In the genomic region with DNA sequence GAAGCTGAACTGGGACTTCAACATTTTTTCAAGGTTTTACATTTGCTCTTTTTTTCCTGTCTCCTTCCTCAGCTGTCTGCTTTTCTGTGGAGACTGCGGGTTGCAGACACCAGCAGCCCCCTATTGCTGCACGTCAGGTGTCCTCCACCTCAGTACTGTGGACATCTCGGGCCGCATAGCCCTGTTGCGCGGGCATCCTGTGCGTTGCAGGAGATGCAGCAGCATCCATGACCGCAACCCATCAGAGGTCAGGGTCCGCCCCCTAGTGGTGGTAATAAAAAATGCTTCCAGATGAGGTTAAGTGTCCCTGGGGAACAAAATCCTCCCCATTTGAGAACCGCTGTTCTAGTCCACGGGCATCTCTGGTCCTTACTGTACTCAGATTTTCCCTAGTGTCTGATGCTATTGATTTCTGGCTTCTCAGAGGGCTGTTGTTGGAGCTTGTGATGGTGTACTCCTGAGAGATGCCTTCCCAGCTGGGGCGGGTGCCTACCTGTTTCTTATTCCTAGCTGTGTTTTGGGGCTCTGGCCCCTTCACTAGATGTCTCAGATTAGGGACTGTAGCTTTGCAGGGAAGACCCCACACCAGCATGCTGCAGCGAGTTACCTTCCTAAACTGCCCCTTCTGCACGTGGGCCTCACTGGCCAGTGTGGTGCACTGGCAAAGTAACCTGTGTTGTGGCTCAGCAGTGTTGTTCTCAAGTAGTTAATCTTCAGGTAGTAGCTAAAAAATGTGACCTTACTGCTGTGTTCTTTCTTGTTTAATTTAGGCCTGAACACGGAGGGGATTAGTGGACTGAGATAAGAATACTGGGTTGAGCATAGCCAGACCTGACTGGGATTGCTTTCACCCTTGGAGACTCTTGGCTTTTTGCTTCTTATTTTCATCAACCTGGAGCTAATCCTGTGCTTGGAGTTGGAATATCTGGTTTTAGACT, we compare ENCODE assay signal across 1 cellular context.
TF ChIP-seq lines count a peak whose summit lies in the region.

No MANE protein-coding gene starts in this region.

TF ChIP-seq in neural cell, 6 proteins besides CTCF, POLR2A, EP300 and RAD21:
- TF ChIP-seq SMC3 (conservative IDR thresholded peaks at IDR 0.05; ENCODE audit: poor library complexity) (peak; percentile 77), EZH2 (IDR thresholded peaks at IDR 0.05; ENCODE audit: borderline replicate concordance, insufficient read depth, low read length, poor library complexity, severe bottlenecking) (no peak)
